ENCODE assay signal across 14 cellular contexts in genomic region chr20:62537649-62538292, GRCh38.
A peak's percentile ranks its signal among the peaks of the same experiment; 100 is the strongest.
DNase-seq lines count a peak whose midpoint lies in the region; ATAC-seq, FAIRE-seq and TF ChIP-seq lines count a peak whose summit lies in the region.
"Had no signal": no experiment of that assay in that cellular context is flagged by ENCODE, and none has a peak within 500 bp of the region (broad histone marks: within the 10 kb centered on the region; RNA-seq: fewer than 3 reads in every experiment).

No MANE protein-coding gene starts in this region.

- no peaks in the 10 kb centered on the region for H3K9me3 ChIP-seq in HEK293 (ENCODE audit: control insufficient read depth, insufficient read depth, low read depth, low read length)
- H3K9me3 ChIP-seq in H1 (ENCODE audit: insufficient read depth in 2 of 2, low read depth in 1 of 2, low read length in 1 of 2), result no peaks in the 10 kb centered on the region
- no peaks in the 10 kb centered on the region for H3K9me3 ChIP-seq in neural progenitor cell (ENCODE audit: low read depth)
- no peaks in the 10 kb centered on the region for H3K9me3 ChIP-seq in testis
- no peaks in the 10 kb centered on the region for H3K9me3 ChIP-seq in CD4-positive, alpha-beta memory T cell (ENCODE audit: control insufficient read depth in 1 of 2, low read length in 2 of 2)

- TF ChIP-seq POLR2A in H1 (IDR thresholded peaks at IDR 0.05; ENCODE audit: control extremely low read depth in 1 of 2, low read depth in 2 of 2, low read length in 2 of 2), result no peak
- no peak for TF ChIP-seq POLR2A in testis (IDR thresholded peaks at IDR 0.05)

- no peak for TF ChIP-seq EP300 in H1 (IDR thresholded peaks at IDR 0.05; ENCODE audit: borderline replicate concordance in 1 of 2, low read depth in 2 of 2, low read length in 2 of 2)

- H3K27me3 Mint-ChIP-seq in Calu3 (ENCODE audit: unreplicated experiment), result peaks cover 100% of the 10 kb centered on the region
- H3K27me3 Mint-ChIP-seq in neural progenitor cell (ENCODE audit: insufficient read depth, low read depth), result peaks cover 4% of the 10 kb centered on the region
- H3K27me3 Mint-ChIP-seq in activated CD4-positive, alpha-beta T cell treated with anti-CD3 and anti-CD28 coated beads for 36 hours, result no peaks in the 10 kb centered on the region
- peaks cover 0 to 4% of the 10 kb centered on the region in 2 donors for H3K27me3 Mint-ChIP-seq in CD4-positive, alpha-beta memory T cell
- H3K27me3 Mint-ChIP-seq: CD4-positive, CD25-positive, alpha-beta regulatory T cell had no signal

- no peak overlapping the region for H3K56ac ChIP-seq in H1 (replicated peaks; ENCODE audit: insufficient read length, low read depth, low read length)

- H2BK120ac ChIP-seq in H1 (replicated peaks; ENCODE audit: low read depth, low read length), result no peak overlapping the region

- H4K20me1 ChIP-seq in H1 (replicated peaks in 1 of 2; ENCODE audit: control insufficient read depth in 1 of 2, insufficient read depth in 2 of 2, low read length in 2 of 2) (no peaks in the 10 kb centered on the region), neural progenitor cell (ENCODE audit: low read depth) (no peaks in the 10 kb centered on the region)

- DNase-seq in Calu3 (no peak), H1 (ENCODE audit: low read depth in 1 of 2, low spot score in 2 of 2) (no peak), neural progenitor cell (ENCODE audit: low spot score) (no peak), testis (no peak), ecto neural progenitor cell (ENCODE audit: low spot score) (no peak)
- no peak for DNase-seq in activated CD4-positive, alpha-beta T cell treated with anti-CD3 and anti-CD28 coated beads for 36 hours
- DNase-seq in CD4-positive, alpha-beta memory T cell, result no peak
- DNase-seq: ACHN; CD4-positive, CD25-positive, alpha-beta regulatory T cell; MV-4-11; NCI-H1436 treated with DMSO at 0.1 percent for 48 hours; NCI-H2081; NCI-H345 had no signal

- peak overlapping the region; percentile 73 for H4K91ac ChIP-seq in H1 (replicated peaks; ENCODE audit: insufficient read length, low read length)

- H3K27ac Mint-ChIP-seq in Calu3 (ENCODE audit: unreplicated experiment), result no peak overlapping the region
- H3K27ac Mint-ChIP-seq in neural progenitor cell, result no peak overlapping the region
- H3K27ac Mint-ChIP-seq in activated CD4-positive, alpha-beta T cell treated with anti-CD3 and anti-CD28 coated beads for 36 hours, result no peak overlapping the region
- H3K27ac Mint-ChIP-seq in CD4-positive, alpha-beta memory T cell, result no peak overlapping the region

- H2AFZ ChIP-seq in H1 (ENCODE audit: low read length) (no peak overlapping the region), neural progenitor cell (replicated peaks) (no peak overlapping the region)

- H3K4me1 Mint-ChIP-seq in Calu3 (ENCODE audit: low read depth, unreplicated experiment) (no peaks in the 10 kb centered on the region), neural progenitor cell (no peaks in the 10 kb centered on the region)
- no peaks in the 10 kb centered on the region for H3K4me1 Mint-ChIP-seq in activated CD4-positive, alpha-beta T cell treated with anti-CD3 and anti-CD28 coated beads for 36 hours
- H3K4me1 Mint-ChIP-seq in CD4-positive, alpha-beta memory T cell, result no peaks in the 10 kb centered on the region
- H3K4me1 Mint-ChIP-seq: CD4-positive, CD25-positive, alpha-beta regulatory T cell had no signal

- peak; percentile 30 for TF ChIP-seq CTCF in Calu3 (IDR thresholded peaks at IDR 0.05; ENCODE audit: unreplicated experiment)
- no peak for TF ChIP-seq CTCF in HEK293 (tag by site-specific recombination; IDR thresholded peaks at IDR 0.05)
- peak; percentile 24 to 70 (median 44) for TF ChIP-seq CTCF in H1 (IDR thresholded peaks at IDR 0.05; ENCODE audit: control extremely low read depth in 1 of 3, insufficient read depth in 1 of 3, low read depth in 1 of 3, low read length in 3 of 3)
- TF ChIP-seq CTCF in neural progenitor cell (IDR thresholded peaks at IDR 0.05), result peak; percentile 9
- no peak for TF ChIP-seq CTCF in testis (IDR thresholded peaks at IDR 0.05)

- H3K36me3 Mint-ChIP-seq in Calu3 (ENCODE audit: insufficient read depth, unreplicated experiment) (no peaks in the 10 kb centered on the region), neural progenitor cell (no peaks in the 10 kb centered on the region)
- no peaks in the 10 kb centered on the region for H3K36me3 Mint-ChIP-seq in activated CD4-positive, alpha-beta T cell treated with anti-CD3 and anti-CD28 coated beads for 36 hours (ENCODE audit: low read depth)
- H3K36me3 Mint-ChIP-seq in CD4-positive, alpha-beta memory T cell, result no peaks in the 10 kb centered on the region
- H3K36me3 Mint-ChIP-seq: CD4-positive, CD25-positive, alpha-beta regulatory T cell had no signal

- H3K4me1 ChIP-seq in HEK293 (ENCODE audit: control insufficient read depth, insufficient read depth, low read length) (no peaks in the 10 kb centered on the region), H1 (replicated peaks in 1 of 4; ENCODE audit: control insufficient read depth in 3 of 4, insufficient read depth in 4 of 4, low read length in 3 of 4) (no peaks in the 10 kb centered on the region), neural progenitor cell (no peaks in the 10 kb centered on the region), testis (peaks cover 11% of the 10 kb centered on the region)
- H3K4me1 ChIP-seq in CD4-positive, alpha-beta memory T cell (ENCODE audit: insufficient read depth, low read length), result no peaks in the 10 kb centered on the region

- H3K79me1 ChIP-seq in H1 (ENCODE audit: low read depth, low read length), result no peaks in the 10 kb centered on the region

- H3K23ac ChIP-seq in H1 (ENCODE audit: insufficient read length), result no peak overlapping the region

- no peak for ATAC-seq in activated CD4-positive, alpha-beta T cell treated with anti-CD3 and anti-CD28 coated beads for 36 hours

- H2BK15ac ChIP-seq in H1 (ENCODE audit: low read length), result no peak overlapping the region; the same call in 1 of the 2 replicates

- H3K27me3 ChIP-seq in H1 (replicated peaks in 1 of 4; ENCODE audit: control insufficient read depth in 3 of 4, extremely low read depth in 1 of 4, insufficient read depth in 3 of 4, low read length in 3 of 4), result no peaks in the 10 kb centered on the region; a peak in 1 of 7 replicates
- H3K27me3 ChIP-seq in neural progenitor cell, result no peaks in the 10 kb centered on the region
- no peaks in the 10 kb centered on the region for H3K27me3 ChIP-seq in testis
- no peaks in the 10 kb centered on the region for H3K27me3 ChIP-seq in CD4-positive, alpha-beta memory T cell (ENCODE audit: insufficient read depth, low read length)

- H3K4me2 ChIP-seq in H1 (ENCODE audit: insufficient read depth in 1 of 2, low read depth in 2 of 2, low read length in 2 of 2) (no peak overlapping the region), neural progenitor cell (no peak overlapping the region)

- TF ChIP-seq RAD21 in H1 (IDR thresholded peaks at IDR 0.05 in 1 of 2, conservative IDR thresholded peaks at IDR 0.05 in 1 of 2; ENCODE audit: low read depth in 2 of 2, low read length in 2 of 2), result peak in 1 of 2 experiments; percentile 15; a peak in 1 of 4 replicates

- H3K18ac ChIP-seq in H1 (ENCODE audit: extremely low read depth, low read length), result no peak overlapping the region

- FAIRE-seq in H1 (lab: Jason Lieb, UNC), result no peak

- intact Hi-C loops in Calu3 (cut with micrococcal nuclease; ENCODE audit: unreplicated experiment), result no loop called here
- intact Hi-C loops in activated CD4-positive, alpha-beta T cell treated with anti-CD3 and anti-CD28 coated beads for 36 hours (cut with DNase I, micrococcal nuclease), result no loop called here
- intact Hi-C loops in testis (cut with DNase I; ENCODE audit: low total_unique reads), result no loop called here
- intact Hi-C loops in CD4-positive, alpha-beta memory T cell (cut with micrococcal nuclease), result no loop called here

- H3K9ac ChIP-seq in H1 (replicated peaks in 1 of 4; ENCODE audit: extremely low read depth in 1 of 4, low read depth in 3 of 4, low read length in 3 of 4), result no peak overlapping the region
- H3K9ac ChIP-seq in neural progenitor cell, result no peak overlapping the region

- no peaks in the 10 kb centered on the region for H3K79me2 ChIP-seq in H1 (ENCODE audit: control insufficient read depth in 1 of 2, insufficient read depth in 2 of 2, low read length in 2 of 2)
- H3K79me2 ChIP-seq in neural progenitor cell (ENCODE audit: low read depth), result no peaks in the 10 kb centered on the region

- no TSS peak for BruUV-seq in Calu3 (replicated peaks; lab: Mats Ljungman, UMichigan)

- no peak overlapping the region for H2AK5ac ChIP-seq in H1 (ENCODE audit: low read depth, low read length)

- no peak overlapping the region for H3K4me3 Mint-ChIP-seq in Calu3 (ENCODE audit: low read depth, unreplicated experiment)
- no peak overlapping the region for H3K4me3 Mint-ChIP-seq in neural progenitor cell
- no peak overlapping the region for H3K4me3 Mint-ChIP-seq in activated CD4-positive, alpha-beta T cell treated with anti-CD3 and anti-CD28 coated beads for 36 hours
- H3K4me3 Mint-ChIP-seq in CD4-positive, alpha-beta memory T cell, result peak overlapping the region in 1 of 8 donors; percentile 13
- H3K4me3 Mint-ChIP-seq: CD4-positive, CD25-positive, alpha-beta regulatory T cell had no signal

- H3K36me3 ChIP-seq in HEK293 (ENCODE audit: control insufficient read depth in 2 of 2, insufficient read depth in 1 of 2, low read length in 2 of 2) (no peaks in the 10 kb centered on the region), H1 (ENCODE audit: control insufficient read depth in 2 of 4, insufficient read depth in 4 of 4, low read length in 3 of 4) (no peaks in the 10 kb centered on the region), neural progenitor cell (no peaks in the 10 kb centered on the region), testis (ENCODE audit: low read depth, missing control alignments) (no peaks in the 10 kb centered on the region)
- H3K36me3 ChIP-seq in CD4-positive, alpha-beta memory T cell (ENCODE audit: insufficient read depth, low read length), result no peaks in the 10 kb centered on the region

- H3K23me2 ChIP-seq in H1 (ENCODE audit: low read depth, low read length), result no peaks in the 10 kb centered on the region

- H3K4me3 ChIP-seq in HEK293 (ENCODE audit: low read depth, low read length) (no peak overlapping the region), H1 (ENCODE audit: extremely low read depth in 1 of 4, insufficient read depth in 2 of 4, low read depth in 3 of 4, low read length in 4 of 4) (no peak overlapping the region), neural progenitor cell (no peak overlapping the region), testis (no peak overlapping the region)
- H3K4me3 ChIP-seq in CD4-positive, alpha-beta memory T cell (ENCODE audit: low read length in 2 of 2), result no peak overlapping the region

- CTCF ChIA-PET in Calu3 (lab: Charles Lee), result no interaction called here
- CTCF ChIA-PET in HEK293 (lab: Yijun Ruan, JAX), result interaction anchor here (0.6 to 0.7 kb wide), 2 partner anchors 38 to 213 kb away, joined by 3 read pairs; no protein-coding TSS in a partner anchor
- CTCF ChIA-PET in H1 (lab: Charles Lee; ENCODE audit: partially characterized antibody), result interaction anchor here (0.6 to 5.1 kb wide), 6 partner anchors 9 to 105 kb away, joined by 3 to 49 read pairs (median 3); no protein-coding TSS in a partner anchor
- CTCF ChIA-PET in activated CD4-positive, alpha-beta T cell treated with anti-CD3 and anti-CD28 coated beads for 36 hours (lab: Charles Lee), result no interaction called here
- CTCF ChIA-PET in CD4-positive, alpha-beta memory T cell (lab: Charles Lee; ENCODE audit: partially characterized antibody), result no interaction called here

- peak overlapping the region; percentile 50; the same call in 1 of the 2 replicates for H2BK12ac ChIP-seq in H1 (ENCODE audit: low read depth, low read length)

- H3K14ac ChIP-seq in H1 (ENCODE audit: insufficient read length), result no peak overlapping the region

- H3K9me3 Mint-ChIP-seq in Calu3 (ENCODE audit: low read depth, unreplicated experiment) (no peaks in the 10 kb centered on the region), neural progenitor cell (no peaks in the 10 kb centered on the region)
- H3K9me3 Mint-ChIP-seq in activated CD4-positive, alpha-beta T cell treated with anti-CD3 and anti-CD28 coated beads for 36 hours (ENCODE audit: low read depth), result no peaks in the 10 kb centered on the region
- H3K9me3 Mint-ChIP-seq in CD4-positive, alpha-beta memory T cell, result no peaks in the 10 kb centered on the region
- H3K9me3 Mint-ChIP-seq: CD4-positive, CD25-positive, alpha-beta regulatory T cell had no signal

- H4K5ac ChIP-seq in H1 (ENCODE audit: insufficient read length, low read depth, low read length), result no peak overlapping the region

- H3F3A ChIP-seq in neural progenitor cell (ENCODE audit: low read depth), result no peaks in the 10 kb centered on the region

- H3K27ac ChIP-seq in HEK293 (ENCODE audit: extremely low read depth, low read depth, low read length) (no peak overlapping the region), H1 (ENCODE audit: low read depth, low read length) (no peak overlapping the region), neural progenitor cell (no peak overlapping the region), testis (no peak overlapping the region)
- H3K27ac ChIP-seq in CD4-positive, alpha-beta memory T cell (ENCODE audit: low read depth, low read length), result no peak overlapping the region

- 90% methylated on average over 22 of the region's 28 CpGs; no CpG with 5 or more reads in 1 of the 2 experiments for WGBS in H1 (ENCODE audit: extremely low coverage in 1 of 2, insufficient coverage in 1 of 2, insufficient read length in 1 of 2, insufficient replicate concordance in 2 of 2, low coverage in 1 of 2, low lambda C conversion rate in 2 of 2, missing lambda C conversion rate in 1 of 2), 2 experiments
- WGBS in testis, 2 donors, result 71 to 95% methylated on average over 1 to 28 of the region's 28 CpGs

- H2BK20ac ChIP-seq in H1 (ENCODE audit: low read length), result no peak overlapping the region

- POLR2A ChIA-PET in HEK293 (lab: Yijun Ruan, JAX) (no interaction called here), H1 (lab: Charles Lee; ENCODE audit: partially characterized antibody) (interaction anchor here (3.3 kb wide), 1 partner anchor 14 kb away, joined by 9 read pairs; no protein-coding TSS in a partner anchor)
- POLR2A ChIA-PET in activated CD4-positive, alpha-beta T cell treated with anti-CD3 and anti-CD28 coated beads for 36 hours (lab: Charles Lee), result no interaction called here
- POLR2A ChIA-PET in CD4-positive, alpha-beta memory T cell (lab: Charles Lee; ENCODE audit: partially characterized antibody), result no interaction called here

- H4K8ac ChIP-seq in H1 (ENCODE audit: extremely low read depth, insufficient read depth, low read length), result peak overlapping the region; percentile 21

- no peak overlapping the region for H2BK5ac ChIP-seq in H1 (ENCODE audit: low read depth, low read length)

- H3K4ac ChIP-seq in H1 (replicated peaks; ENCODE audit: insufficient read length, low read depth, low read length), result no peak overlapping the region

Comparison
In these comparisons a context has a peak if more than half of its experiments do, and no peak if none do; other contexts are left out.
1. CTCF ChIP-seq: peak in Calu3 (single experiment), H1 (3 of 3) and neural progenitor cell (single experiment); none in HEK293 (single experiment) and testis (0 of 3).
2. CTCF ChIA-PET loops: an anchor here in HEK293 (0.6 to 0.7 kb wide) and H1 (0.6 to 5.1 kb wide); none called in Calu3, activated CD4-positive, alpha-beta T cell treated with anti-CD3 and anti-CD28 coated beads for 36 hours and CD4-positive, alpha-beta memory T cell.